ENCODE assay signal across 22 cellular contexts in the genomic region with DNA sequence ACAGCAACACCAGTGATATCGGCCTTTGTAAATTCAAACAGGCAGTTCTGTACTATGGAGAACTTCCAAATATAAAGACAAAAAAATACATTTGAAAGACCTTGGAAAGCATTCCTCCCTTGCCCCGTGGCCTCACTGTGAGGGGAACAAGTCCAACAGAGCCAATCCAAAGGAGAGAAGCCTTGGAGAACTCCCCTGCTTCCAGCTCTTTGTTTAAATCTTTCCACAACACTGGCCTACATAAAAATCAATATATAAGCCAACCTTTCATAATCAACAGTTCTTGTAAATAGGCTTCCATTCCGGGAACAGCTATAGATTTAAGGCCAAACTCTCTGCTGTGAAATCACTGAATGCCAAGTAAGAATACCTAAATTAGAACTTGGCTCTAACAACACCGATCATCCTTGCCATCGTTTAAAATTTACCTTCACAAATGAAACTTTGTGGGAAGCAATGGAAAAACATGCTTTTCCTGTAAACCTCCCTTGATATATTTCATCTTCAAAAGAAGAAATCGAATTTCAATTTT.
"Had no signal": no experiment of that assay in that cellular context is flagged by ENCODE, and none has a peak within 500 bp of the region (broad histone marks: within the 10 kb centered on the region; RNA-seq: fewer than 3 reads in every experiment).

No MANE protein-coding gene starts in this region.

- H3K36me3 ChIP-seq: ascending aorta had no signal

- H3K4me1 ChIP-seq: ascending aorta had no signal

- ATAC-seq: activated CD8-positive, alpha-beta T cell treated with anti-CD3 and anti-CD28 coated beads for 36 hours; activated T-cell treated with anti-CD3 and anti-CD28 coated beads, Interleukin-2, amount 50 U/mL, for 72 hours; activated T-helper 17 cell treated with anti-CD3 and anti-CD28 coated beads, Interleukin-2, amount 50 U/mL, for 72 hours; K562; PC-3 had no signal

- H3K27ac ChIP-seq: ascending aorta had no signal

- H3K27me3 ChIP-seq: ascending aorta had no signal

- H3K4me3 ChIP-seq: ascending aorta, K562 had no signal

- H3K9me3 ChIP-seq: ascending aorta had no signal

- DNase-seq: activated CD4-positive, alpha-beta T cell treated with anti-CD3 and anti-CD28 coated beads, Interleukin-2, amount 10 ng/mL, durations not matched to agents 24 days and 14 days; activated CD4-positive, alpha-beta T cell treated with anti-CD3 and anti-CD28 coated beads, Interleukin-2, amount 50 U/mL, for 4 hours; activated CD8-positive, alpha-beta T cell treated with anti-CD3 and anti-CD28 coated beads for 36 hours; activated effector memory CD4-positive, alpha-beta T cell treated with anti-CD3 and anti-CD28 coated beads, Interleukin-2, amount 50 U/mL, for 16 hours; activated naive CD4-positive, alpha-beta T cell; activated naive CD4-positive, alpha-beta T cell treated with anti-CD3 and anti-CD28 coated beads, Interleukin-2, amount 50 U/mL, for 16 hours; activated naive CD8-positive, alpha-beta T cell treated with anti-CD3 and anti-CD28 coated beads for 36 hours; activated T-cell treated with anti-CD3 and anti-CD28 coated beads, Interleukin-2, amount 50 U/mL, for 1 hour; activated T-cell treated with anti-CD3 and anti-CD28 coated beads, Interleukin-2, amount 50 U/mL, for 72 hours; amniotic stem cell; caudate nucleus; NCI-H1105; NCI-H1417 treated with DMSO at 0.1 percent for 48 hours; NCI-H187 treated with DMSO at 0.1 percent for 48 hours; NCI-H2081; NCI-H226; PC-3; Right ventricle myocardium superior; T1000 had no signal
